In the genomic region with DNA sequence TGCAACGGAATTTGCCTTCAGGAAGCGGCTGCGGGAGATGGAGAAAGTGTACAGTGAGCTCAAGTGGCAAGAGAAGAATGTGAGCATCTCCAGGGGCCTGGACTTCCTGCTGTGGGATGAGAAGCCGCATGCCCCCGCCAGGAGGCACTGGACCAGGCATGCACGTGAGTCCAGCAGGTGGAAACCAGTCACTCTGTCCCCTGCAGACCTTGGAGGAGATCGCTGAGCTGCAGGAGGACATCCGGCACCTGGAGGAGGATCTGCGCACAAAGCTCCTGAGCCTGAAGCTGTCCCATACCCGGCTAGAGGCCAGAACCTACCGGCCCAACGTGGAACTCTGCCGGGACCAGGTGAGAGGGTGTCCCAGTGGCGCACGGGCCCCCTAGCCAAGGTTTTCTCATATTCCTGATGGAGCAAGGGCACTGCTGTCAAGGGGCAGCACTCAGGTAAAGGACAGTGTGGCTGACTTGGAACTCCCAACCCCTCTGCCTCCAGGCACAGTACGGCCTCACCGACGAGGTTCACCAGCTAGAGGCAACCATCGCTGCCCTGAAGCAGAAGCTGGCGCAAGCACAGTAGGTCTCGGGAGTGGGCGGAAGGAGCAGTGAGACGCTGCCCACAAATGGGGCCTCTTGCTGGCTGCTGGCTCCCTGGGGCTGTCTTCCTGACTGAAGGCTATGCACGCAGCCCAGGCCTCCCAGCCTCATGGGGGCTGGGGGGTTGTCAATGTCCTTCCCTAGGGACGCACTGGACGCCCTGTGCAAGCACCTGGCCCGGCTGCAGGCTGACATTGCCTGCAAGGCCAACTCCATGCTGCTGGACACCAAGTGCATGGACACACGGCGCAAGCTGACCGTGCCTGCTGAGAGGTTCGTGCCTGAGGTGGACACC, we compare ENCODE assay signal across 11 cellular contexts. TPM values are rescaled to one million over a fixed set of nuclear protein-coding genes. Genes with fewer than 3 reads are reported as not detected.
A peak's percentile ranks its signal among the peaks of the same experiment; 100 is the strongest.
DNase-seq lines count a peak whose midpoint lies in the region; ATAC-seq and TF ChIP-seq lines count a peak whose summit lies in the region.
"Had no signal": no experiment of that assay in that cellular context is flagged by ENCODE, and none has a peak within 500 bp of the region (broad histone marks: within the 10 kb centered on the region; RNA-seq: fewer than 3 reads in every experiment).

No MANE protein-coding gene starts in this region.

- TF ChIP-seq POLR2A in prostate gland (IDR thresholded peaks at IDR 0.05): no peak

- TF ChIP-seq CTCF in prostate gland (IDR thresholded peaks at IDR 0.05): no peak

- no peak for ATAC-seq in HG02623 (IDR thresholded peaks at IDR 0.05; ENCODE audit: unreplicated experiment)

- H3K4me2 ChIP-seq in BLaER1 (peak overlapping the region; percentile 96), GM23248 (ENCODE audit: unreplicated experiment) (no peak overlapping the region), mesendoderm (ENCODE audit: low read length) (no peak overlapping the region)

- in situ Hi-C loops in GM23248 (cut with MboI): no loop called here

- H3K56ac ChIP-seq in mesendoderm (ENCODE audit: low read length): peak overlapping the region; percentile 96

- no peaks in the 10 kb centered on the region for H3K9me2 ChIP-seq in GM23248 (ENCODE audit: insufficient read depth)

- no peak overlapping the region for H3K23ac ChIP-seq in mesendoderm (ENCODE audit: low read length)

- peaks cover 20% of the 10 kb centered on the region for H3K4me1 Mint-ChIP-seq in activated T-helper 1 cell treated with anti-CD3 and anti-CD28 coated beads, Interleukin-12 subunit alpha, Interleukin-12 subunit beta, Interleukin-2, Interleukin-4 antibody, amounts not matched to agents 30 ng/mL and 10 ng/mL and 1 ng/mL, durations not matched to agents 14 hours and 24 hours and 36 hours (ENCODE audit: low read depth)

- H4K20me1 ChIP-seq in BLaER1: peaks cover 26% of the 10 kb centered on the region; the same call in 1 of the 2 replicates
- H4K20me1 ChIP-seq in GM23248 (ENCODE audit: insufficient read depth): no peaks in the 10 kb centered on the region

- intact Hi-C loops in activated T-helper 1 cell treated with anti-CD3 and anti-CD28 coated beads, Interleukin-12 subunit alpha, Interleukin-12 subunit beta, Interleukin-2, Interleukin-4 antibody, amounts not matched to agents 30 ng/mL and 10 ng/mL and 1 ng/mL, durations not matched to agents 14 hours and 24 hours and 36 hours (cut with micrococcal nuclease): loop anchor here (1.0 to 5.0 kb wide), 7 partner anchors 62 to 363 kb away; a partner anchor contains a TSS
- intact Hi-C loops in prostate gland (cut with DNase I): loop anchor here (2.0 to 5.0 kb wide), 2 partner anchors 157 to 205 kb away; a partner anchor contains a TSS

- H3K9me3 ChIP-seq in BLaER1 (no peaks in the 10 kb centered on the region), GM23248 (ENCODE audit: low read depth) (no peaks in the 10 kb centered on the region), prostate gland (no peaks in the 10 kb centered on the region)

- H3K27ac ChIP-seq in BLaER1 (peak overlapping the region; percentile 94), GM23248 (no peak overlapping the region), mesendoderm (ENCODE audit: low read depth, low read length) (no peak overlapping the region), prostate gland (no peak overlapping the region)

- no peak overlapping the region for H2AK5ac ChIP-seq in mesendoderm (ENCODE audit: low read length)

- no peak overlapping the region for H2BK15ac ChIP-seq in mesendoderm (replicated peaks; ENCODE audit: low read depth)

- no peak overlapping the region for H3K4ac ChIP-seq in mesendoderm (ENCODE audit: low read depth, low read length)

- 78 to 79% methylated on average over 31 of the region's 31 CpGs for WGBS in GM23248 (ENCODE audit: low coverage in 1 of 2, low lambda C conversion rate in 2 of 2, missing lambda C conversion rate in 2 of 2), 2 experiments
- no CpG with 5 or more reads among the region's 31 CpGs for WGBS in mesendoderm (ENCODE audit: extremely low coverage, insufficient coverage, low lambda C conversion rate)
- WGBS in prostate gland: 90% methylated on average over 29 of the region's 31 CpGs

- H3K4me3 ChIP-seq in BLaER1: peak overlapping the region; percentile 91
- no peak overlapping the region for H3K4me3 ChIP-seq in GM23248
- no peak overlapping the region for H3K4me3 ChIP-seq in mesendoderm (ENCODE audit: low read length)
- no peak overlapping the region for H3K4me3 ChIP-seq in prostate gland

- H2BK5ac ChIP-seq in mesendoderm (ENCODE audit: low read length): no peak overlapping the region

- H3K79me2 ChIP-seq in GM23248 (ENCODE audit: insufficient read depth) (peaks cover 35% of the 10 kb centered on the region), mesendoderm (ENCODE audit: control insufficient read depth, insufficient read depth, low read length) (peaks cover 7% of the 10 kb centered on the region)

- H2AFZ ChIP-seq in GM23248: peak overlapping the region; percentile 99

- H3F3A ChIP-seq in GM23248 (ENCODE audit: insufficient read depth): no peaks in the 10 kb centered on the region

- H3K4me1 ChIP-seq in BLaER1 (peaks cover 91% of the 10 kb centered on the region), GM23248 (ENCODE audit: insufficient read depth) (peaks cover 5% of the 10 kb centered on the region; the same call in 1 of the 2 replicates), mesendoderm (ENCODE audit: control insufficient read depth, low read depth, low read length) (peaks cover 5% of the 10 kb centered on the region), prostate gland (replicated peaks) (peaks cover 13% of the 10 kb centered on the region)

- H3K36me3 Mint-ChIP-seq in activated T-helper 1 cell treated with anti-CD3 and anti-CD28 coated beads, Interleukin-12 subunit alpha, Interleukin-12 subunit beta, Interleukin-2, Interleukin-4 antibody, amounts not matched to agents 30 ng/mL and 10 ng/mL and 1 ng/mL, durations not matched to agents 14 hours and 24 hours and 36 hours (ENCODE audit: low read depth): peaks cover 18% of the 10 kb centered on the region

- H3K79me1 ChIP-seq in mesendoderm (ENCODE audit: low read length): peaks cover 11% of the 10 kb centered on the region

- DNase-seq in GM23248: peak; percentile 22
- DNase-seq in activated T-helper 1 cell treated with anti-CD3 and anti-CD28 coated beads, Interleukin-12 subunit alpha, Interleukin-12 subunit beta, Interleukin-2, Interleukin-4 antibody, amounts not matched to agents 30 ng/mL and 10 ng/mL and 1 ng/mL, durations not matched to agents 14 hours and 24 hours and 36 hours (ENCODE audit: low spot score): no peak
- DNase-seq in mesendoderm: peak; percentile 21
- DNase-seq in prostate gland (ENCODE audit: low spot score): no peak
- DNase-seq in NCI-H345 (lab: John Stamatoyannopoulos, UW): no peak
- no peak for DNase-seq in dedifferentiated amniotic fluid mesenchymal stem cell (ENCODE audit: extremely low spot score)
- DNase-seq: COR-L47, kidney glomerular epithelial cell had no signal

- H3K27me3 ChIP-seq in BLaER1 (no peaks in the 10 kb centered on the region), GM23248 (replicated peaks; ENCODE audit: insufficient read depth) (no peaks in the 10 kb centered on the region), mesendoderm (ENCODE audit: insufficient read depth, low read length, poor library complexity) (no peaks in the 10 kb centered on the region), prostate gland (replicated peaks; ENCODE audit: insufficient read depth) (no peaks in the 10 kb centered on the region)

- H2BK120ac ChIP-seq in mesendoderm (ENCODE audit: low read depth, low read length): no peak overlapping the region

- peaks cover 13% of the 10 kb centered on the region for H3K27me3 Mint-ChIP-seq in activated T-helper 1 cell treated with anti-CD3 and anti-CD28 coated beads, Interleukin-12 subunit alpha, Interleukin-12 subunit beta, Interleukin-2, Interleukin-4 antibody, amounts not matched to agents 30 ng/mL and 10 ng/mL and 1 ng/mL, durations not matched to agents 14 hours and 24 hours and 36 hours (ENCODE audit: insufficient read depth)

- H4K8ac ChIP-seq in mesendoderm (ENCODE audit: low read depth, low read length): no peak overlapping the region

- H3K27ac Mint-ChIP-seq in activated T-helper 1 cell treated with anti-CD3 and anti-CD28 coated beads, Interleukin-12 subunit alpha, Interleukin-12 subunit beta, Interleukin-2, Interleukin-4 antibody, amounts not matched to agents 30 ng/mL and 10 ng/mL and 1 ng/mL, durations not matched to agents 14 hours and 24 hours and 36 hours: peak overlapping the region; percentile 73

- peak overlapping the region; percentile 59 for H3K4me3 Mint-ChIP-seq in activated T-helper 1 cell treated with anti-CD3 and anti-CD28 coated beads, Interleukin-12 subunit alpha, Interleukin-12 subunit beta, Interleukin-2, Interleukin-4 antibody, amounts not matched to agents 30 ng/mL and 10 ng/mL and 1 ng/mL, durations not matched to agents 14 hours and 24 hours and 36 hours

- H4K5ac ChIP-seq in mesendoderm (ENCODE audit: low read length): no peak overlapping the region

- no peak overlapping the region for H3K18ac ChIP-seq in mesendoderm (ENCODE audit: low read length)

- H3K36me3 ChIP-seq in BLaER1: peaks cover 21% of the 10 kb centered on the region
- no peaks in the 10 kb centered on the region for H3K36me3 ChIP-seq in GM23248 (ENCODE audit: low read depth)
- H3K36me3 ChIP-seq in mesendoderm (ENCODE audit: control insufficient read depth, insufficient read depth, low read length): peaks cover 6% of the 10 kb centered on the region
- H3K36me3 ChIP-seq in prostate gland: peaks cover under 1 to 6% of the 10 kb centered on the region in 2 donors

- peak overlapping the region; percentile 89 for H3K9ac ChIP-seq in BLaER1
- no peak overlapping the region for H3K9ac ChIP-seq in GM23248
- no peak overlapping the region for H3K9ac ChIP-seq in mesendoderm (ENCODE audit: low read length)

- no peaks in the 10 kb centered on the region for H3K9me3 Mint-ChIP-seq in activated T-helper 1 cell treated with anti-CD3 and anti-CD28 coated beads, Interleukin-12 subunit alpha, Interleukin-12 subunit beta, Interleukin-2, Interleukin-4 antibody, amounts not matched to agents 30 ng/mL and 10 ng/mL and 1 ng/mL, durations not matched to agents 14 hours and 24 hours and 36 hours

RNA-seq across cellular contexts. Expression of a gene that starts 1.2 kb away (rescaled TPM):
- total RNA-seq in GM23248 (2014; rRNA removed; shearing (Covaris generic)): 64.7 and 70.3 TPM in 2 replicates
- polyA plus RNA-seq in GM23248 (2016; fragmentation: Nextera tagmentation; extraction: Ambion mirVana): 38.9 and 42.0 TPM in 2 replicates
- total RNA-seq in activated T-helper 1 cell treated with anti-CD3 and anti-CD28 coated beads, Interleukin-12 subunit alpha, Interleukin-12 subunit beta, Interleukin-2, Interleukin-4 antibody, amounts not matched to agents 30 ng/mL and 10 ng/mL and 1 ng/mL, durations not matched to agents 14 hours and 24 hours and 36 hours: 32.6 and 33.6 TPM in 2 replicates
- 16.8 TPM for polyA plus RNA-seq in mesendoderm (2013, experiment 1 of 2)
- 16.1 TPM for polyA plus RNA-seq in mesendoderm (2013, experiment 2 of 2)
- total RNA-seq in prostate gland: 10 to 100 TPM; 50.7 to 70.0 TPM

RNA-seq across cellular contexts. Expression of a gene that starts 3.6 kb away (rescaled TPM):
- not detected in 2 replicates for total RNA-seq in GM23248 (2014; rRNA removed; shearing (Covaris generic))
- polyA plus RNA-seq in GM23248 (2016; fragmentation: Nextera tagmentation; extraction: Ambion mirVana): not detected in 2 replicates
- 0.16 and 0.27 TPM in 2 replicates for total RNA-seq in activated T-helper 1 cell treated with anti-CD3 and anti-CD28 coated beads, Interleukin-12 subunit alpha, Interleukin-12 subunit beta, Interleukin-2, Interleukin-4 antibody, amounts not matched to agents 30 ng/mL and 10 ng/mL and 1 ng/mL, durations not matched to agents 14 hours and 24 hours and 36 hours
- polyA plus RNA-seq in mesendoderm (2013, experiment 1 of 2): 0.25 TPM
- polyA plus RNA-seq in mesendoderm (2013, experiment 2 of 2): 0.25 TPM
- total RNA-seq in prostate gland: 1 to 10 TPM in 1 of 2 donors, under 1 TPM in 1; 0.77 to 6.0 TPM
- total RNA-seq: H4 had no signal

RNA-seq across cellular contexts. Expression of a gene that starts 37.5 kb away (rescaled TPM):
- 30.5 and 33.1 TPM in 2 replicates for total RNA-seq in GM23248 (2014; rRNA removed; shearing (Covaris generic))
- 2.9 and 3.2 TPM in 2 replicates for polyA plus RNA-seq in GM23248 (2016; fragmentation: Nextera tagmentation; extraction: Ambion mirVana)
- 0.08 TPM in 1 of 2 replicates, not detected in the other for total RNA-seq in activated T-helper 1 cell treated with anti-CD3 and anti-CD28 coated beads, Interleukin-12 subunit alpha, Interleukin-12 subunit beta, Interleukin-2, Interleukin-4 antibody, amounts not matched to agents 30 ng/mL and 10 ng/mL and 1 ng/mL, durations not matched to agents 14 hours and 24 hours and 36 hours
- polyA plus RNA-seq in mesendoderm (2013, experiment 1 of 2): 0.49 TPM
- 0.50 TPM for polyA plus RNA-seq in mesendoderm (2013, experiment 2 of 2)
- total RNA-seq in prostate gland: 10 to 100 TPM in 1 of 2 donors, 1 to 10 TPM in 1; 7.9 to 10.7 TPM

Comparison
In these comparisons a context has a peak if more than half of its experiments do, and no peak if none do; other contexts are left out.
1. DNase-seq: peak in GM23248 (single experiment) and mesendoderm (single experiment); none in activated T-helper 1 cell treated with anti-CD3 and anti-CD28 coated beads, Interleukin-12 subunit alpha, Interleukin-12 subunit beta, Interleukin-2, Interleukin-4 antibody, amounts not matched to agents 30 ng/mL and 10 ng/mL and 1 ng/mL, durations not matched to agents 14 hours and 24 hours and 36 hours (single experiment), prostate gland (single experiment), NCI-H345 (single experiment) and dedifferentiated amniotic fluid mesenchymal stem cell (single experiment).